1 cellular context compared by ENCODE assay signal in genomic region chr12:124478985-124479645, GRCh38.
TF ChIP-seq lines count a peak whose summit lies in the region.

No MANE protein-coding gene starts in this region.

TF ChIP-seq in K562, 482 proteins besides CTCF, POLR2A, EP300 and RAD21 (continued from another document and continues in another):
- TF ChIP-seq E2F8 (IDR thresholded peaks at IDR 0.05; ENCODE audit: low read depth, partially characterized antibody) (no peak), SUPT5H (IDR thresholded peaks at IDR 0.05) (no peak), FOXK2 (conservative IDR thresholded peaks at IDR 0.05 in 1 of 2, IDR thresholded peaks at IDR 0.05 in 1 of 2; ENCODE audit: low read depth in 2 of 2) (no peak), ESRRA (IDR thresholded peaks at IDR 0.05; ENCODE audit: borderline replicate concordance, low read depth) (no peak), HDAC2 (IDR thresholded peaks at IDR 0.05) (no peak), SMARCE1 (IDR thresholded peaks at IDR 0.05) (no peak), YY1 (IDR thresholded peaks at IDR 0.05; ENCODE audit: borderline replicate concordance in 1 of 3, control insufficient read depth in 1 of 3, extremely low read depth in 1 of 3, insufficient read depth in 3 of 3, insufficient read length in 1 of 3, insufficient replicate concordance in 2 of 3, low read depth in 1 of 3, low read length in 2 of 3) (no peak), HMBOX1 (IDR thresholded peaks at IDR 0.05) (no peak), KLF13 (tag; IDR thresholded peaks at IDR 0.05; ENCODE audit: borderline replicate concordance, low read depth) (no peak), MAFF (IDR thresholded peaks at IDR 0.05; ENCODE audit: low read length) (no peak), NR2F6 (CRISPR knock-in tag; IDR thresholded peaks at IDR 0.05) (no peak), KDM1A (IDR thresholded peaks at IDR 0.05) (peak in 1 of 2 experiments; percentile 66; a peak in 1 of 4 replicates), CCAR2 (IDR thresholded peaks at IDR 0.05; ENCODE audit: low read depth, low read length) (no peak), PREB (CRISPR knock-in tag; IDR thresholded peaks at IDR 0.05) (no peak), HDAC6 (IDR thresholded peaks at IDR 0.05; ENCODE audit: low read depth, low read length) (no peak), RBM22 (IDR thresholded peaks at IDR 0.05; ENCODE audit: low read depth, low read length, poor library complexity, severe bottlenecking) (peak; percentile 59), RBFOX2 (IDR thresholded peaks at IDR 0.05; ENCODE audit: low read depth, low read length) (no peak), KAT2B (IDR thresholded peaks at IDR 0.05; ENCODE audit: low read depth, low read length) (no peak), AFF4 (CRISPR knock-in tag; IDR thresholded peaks at IDR 0.05) (no peak), ZNF347 (CRISPR knock-in tag; IDR thresholded peaks at IDR 0.05; ENCODE audit: low read depth) (no peak), SRSF3 (IDR thresholded peaks at IDR 0.05; ENCODE audit: insufficient read depth, low read length) (no peak), MAX (CRISPR knock-in tag; IDR thresholded peaks at IDR 0.05) (peak; percentile 27; the same call in 1 of the 2 replicates), CTCFL (IDR thresholded peaks at IDR 0.05; ENCODE audit: borderline replicate concordance, insufficient read depth, low read depth, low read length, poor library complexity, severe bottlenecking) (no peak), KDM4B (IDR thresholded peaks at IDR 0.05; ENCODE audit: borderline replicate concordance in 2 of 2, low read depth in 1 of 2) (no peak), ZNF75A (CRISPR knock-in tag; IDR thresholded peaks at IDR 0.05) (no peak), LEF1 (IDR thresholded peaks at IDR 0.05) (no peak), ARID3A (IDR thresholded peaks at IDR 0.05; ENCODE audit: borderline replicate concordance, low read depth, low read length) (no peak), ETV6 (IDR thresholded peaks at IDR 0.05; ENCODE audit: borderline replicate concordance in 1 of 2, low read depth in 2 of 2, low read length in 1 of 2) (no peak), ETV6 (CRISPR knock-in tag; IDR thresholded peaks at IDR 0.05; ENCODE audit: borderline replicate concordance) (no peak), MYBL2 (IDR thresholded peaks at IDR 0.05; ENCODE audit: low read depth) (no peak), MYBL2 (CRISPR knock-in tag; IDR thresholded peaks at IDR 0.05; ENCODE audit: borderline replicate concordance) (no peak), HMGN3 (IDR thresholded peaks at IDR 0.05; ENCODE audit: borderline replicate concordance, extremely low read depth, insufficient read length, low read depth, low read length) (no peak), BRF1 (IDR thresholded peaks at IDR 0.05; ENCODE audit: borderline replicate concordance, extremely low read depth, insufficient read length) (no peak), NELFE (IDR thresholded peaks at IDR 0.05; ENCODE audit: insufficient read depth, insufficient read length) (no peak), TCF7L2 (IDR thresholded peaks at IDR 0.05; ENCODE audit: low read depth, low read length) (no peak), GATAD2A (IDR thresholded peaks at IDR 0.05) (no peak), ZNF830 (CRISPR knock-in tag; IDR thresholded peaks at IDR 0.05) (no peak), PHF20 (IDR thresholded peaks at IDR 0.05; ENCODE audit: partially characterized antibody) (peak; percentile 45), BRD9 (IDR thresholded peaks at IDR 0.05; ENCODE audit: low read depth, partially characterized antibody) (no peak)
- TF ChIP-seq, protein P1, sequence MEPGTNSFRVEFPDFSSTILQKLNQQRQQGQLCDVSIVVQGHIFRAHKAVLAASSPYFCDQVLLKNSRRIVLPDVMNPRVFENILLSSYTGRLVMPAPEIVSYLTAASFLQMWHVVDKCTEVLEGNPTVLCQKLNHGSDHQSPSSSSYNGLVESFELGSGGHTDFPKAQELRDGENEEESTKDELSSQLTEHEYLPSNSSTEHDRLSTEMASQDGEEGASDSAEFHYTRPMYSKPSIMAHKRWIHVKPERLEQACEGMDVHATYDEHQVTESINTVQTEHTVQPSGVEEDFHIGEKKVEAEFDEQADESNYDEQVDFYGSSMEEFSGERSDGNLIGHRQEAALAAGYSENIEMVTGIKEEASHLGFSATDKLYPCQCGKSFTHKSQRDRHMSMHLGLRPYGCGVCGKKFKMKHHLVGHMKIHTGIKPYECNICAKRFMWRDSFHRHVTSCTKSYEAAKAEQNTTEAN (CRISPR knock-in tag; IDR thresholded peaks at IDR 0.05) = peak; percentile 96
- TF ChIP-seq, protein P2, sequence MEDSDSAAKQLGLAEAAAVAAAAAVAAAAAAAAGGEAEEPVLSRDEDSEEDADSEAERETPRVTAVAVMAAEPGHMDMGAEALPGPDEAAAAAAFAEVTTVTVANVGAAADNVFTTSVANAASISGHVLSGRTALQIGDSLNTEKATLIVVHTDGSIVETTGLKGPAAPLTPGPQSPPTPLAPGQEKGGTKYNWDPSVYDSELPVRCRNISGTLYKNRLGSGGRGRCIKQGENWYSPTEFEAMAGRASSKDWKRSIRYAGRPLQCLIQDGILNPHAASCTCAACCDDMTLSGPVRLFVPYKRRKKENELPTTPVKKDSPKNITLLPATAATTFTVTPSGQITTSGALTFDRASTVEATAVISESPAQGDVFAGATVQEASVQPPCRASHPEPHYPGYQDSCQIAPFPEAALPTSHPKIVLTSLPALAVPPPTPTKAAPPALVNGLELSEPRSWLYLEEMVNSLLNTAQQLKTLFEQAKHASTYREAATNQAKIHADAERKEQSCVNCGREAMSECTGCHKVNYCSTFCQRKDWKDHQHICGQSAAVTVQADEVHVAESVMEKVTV (CRISPR knock-in tag; IDR thresholded peaks at IDR 0.05) = no peak
- TF ChIP-seq, protein P3, sequence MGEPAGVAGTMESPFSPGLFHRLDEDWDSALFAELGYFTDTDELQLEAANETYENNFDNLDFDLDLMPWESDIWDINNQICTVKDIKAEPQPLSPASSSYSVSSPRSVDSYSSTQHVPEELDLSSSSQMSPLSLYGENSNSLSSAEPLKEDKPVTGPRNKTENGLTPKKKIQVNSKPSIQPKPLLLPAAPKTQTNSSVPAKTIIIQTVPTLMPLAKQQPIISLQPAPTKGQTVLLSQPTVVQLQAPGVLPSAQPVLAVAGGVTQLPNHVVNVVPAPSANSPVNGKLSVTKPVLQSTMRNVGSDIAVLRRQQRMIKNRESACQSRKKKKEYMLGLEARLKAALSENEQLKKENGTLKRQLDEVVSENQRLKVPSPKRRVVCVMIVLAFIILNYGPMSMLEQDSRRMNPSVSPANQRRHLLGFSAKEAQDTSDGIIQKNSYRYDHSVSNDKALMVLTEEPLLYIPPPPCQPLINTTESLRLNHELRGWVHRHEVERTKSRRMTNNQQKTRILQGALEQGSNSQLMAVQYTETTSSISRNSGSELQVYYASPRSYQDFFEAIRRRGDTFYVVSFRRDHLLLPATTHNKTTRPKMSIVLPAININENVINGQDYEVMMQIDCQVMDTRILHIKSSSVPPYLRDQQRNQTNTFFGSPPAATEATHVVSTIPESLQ (CRISPR knock-in tag; IDR thresholded peaks at IDR 0.05) = no peak
- TF ChIP-seq, protein P4, sequence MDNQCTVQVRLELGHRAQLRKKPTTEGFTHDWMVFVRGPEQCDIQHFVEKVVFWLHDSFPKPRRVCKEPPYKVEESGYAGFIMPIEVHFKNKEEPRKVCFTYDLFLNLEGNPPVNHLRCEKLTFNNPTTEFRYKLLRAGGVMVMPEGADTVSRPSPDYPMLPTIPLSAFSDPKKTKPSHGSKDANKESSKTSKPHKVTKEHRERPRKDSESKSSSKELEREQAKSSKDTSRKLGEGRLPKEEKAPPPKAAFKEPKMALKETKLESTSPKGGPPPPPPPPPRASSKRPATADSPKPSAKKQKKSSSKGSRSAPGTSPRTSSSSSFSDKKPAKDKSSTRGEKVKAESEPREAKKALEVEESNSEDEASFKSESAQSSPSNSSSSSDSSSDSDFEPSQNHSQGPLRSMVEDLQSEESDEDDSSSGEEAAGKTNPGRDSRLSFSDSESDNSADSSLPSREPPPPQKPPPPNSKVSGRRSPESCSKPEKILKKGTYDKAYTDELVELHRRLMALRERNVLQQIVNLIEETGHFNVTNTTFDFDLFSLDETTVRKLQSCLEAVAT (IDR thresholded peaks at IDR 0.05) = no peak
